30 cellular contexts compared by ENCODE assay signal in genomic region chr13:76741624-76742023, GRCh38.
"Had no signal": no experiment of that assay in that cellular context is flagged by ENCODE, and none has a peak within 500 bp of the region (broad histone marks: within the 10 kb centered on the region; RNA-seq: fewer than 3 reads in every experiment).

No MANE protein-coding gene starts in this region.

- H3K27ac ChIP-seq: brain microvascular endothelial cell, epithelial cell of prostate, esophagus squamous epithelium, foreskin keratinocyte, gastrocnemius medialis, heart left ventricle, WERI-Rb-1 had no signal

- H3K9me3 ChIP-seq: esophagus squamous epithelium, gastrocnemius medialis had no signal

- H3K27me3 ChIP-seq: brain microvascular endothelial cell, esophagus squamous epithelium, foreskin keratinocyte, gastrocnemius medialis, heart left ventricle had no signal

- ATAC-seq: activated CD4-positive, CD25-positive, alpha-beta regulatory T cell treated with anti-CD3 and anti-CD28 coated beads, Interleukin-2, amount 50 U/mL, for 24 hours; activated CD8-positive, alpha-beta T cell treated with anti-CD3 and anti-CD28 coated beads for 36 hours; activated T-cell treated with anti-CD3 and anti-CD28 coated beads, Interleukin-2, amount 50 U/mL, for 4 hours; activated T-helper 17 cell treated with anti-CD3 and anti-CD28 coated beads, Interleukin-2, amount 50 U/mL, for 72 hours; effector memory CD8-positive, alpha-beta T cell; foreskin keratinocyte; gastrocnemius medialis; heart left ventricle; T-helper 17 cell had no signal

- H3K4me1 ChIP-seq: esophagus squamous epithelium, foreskin keratinocyte, gastrocnemius medialis had no signal

- H3K4me3 ChIP-seq: esophagus squamous epithelium, gastrocnemius medialis, heart left ventricle had no signal

- H3K36me3 ChIP-seq: brain microvascular endothelial cell, esophagus squamous epithelium, gastrocnemius medialis, heart left ventricle, WERI-Rb-1 had no signal

- DNase-seq: activated B cell treated with CpG ODN at 0.5 μM for 24 hours; activated CD4-positive, alpha-beta T cell treated with anti-CD3 and anti-CD28 coated beads for 48 hours; activated CD4-positive, alpha-beta T cell treated with anti-CD3 and anti-CD28 coated beads, Interleukin-2, amount 50 U/mL, for 1 hour; activated CD4-positive, alpha-beta T cell treated with anti-CD3 and anti-CD28 coated beads, Interleukin-2, amount 50 U/mL, for 48 hours; activated CD8-positive, alpha-beta memory T cell treated with anti-CD3 and anti-CD28 coated beads for 24 hours; activated CD8-positive, alpha-beta T cell treated with anti-CD3 and anti-CD28 coated beads for 36 hours; activated effector memory CD4-positive, alpha-beta T cell treated with Interleukin-2 at 50 U/mL for 16 hours; activated gamma-delta T cell treated with Interleukin-2 at 50 U/mL for 16 hours; activated naive CD4-positive, alpha-beta T cell treated with anti-CD3 and anti-CD28 coated beads, Interleukin-2, amount 50 U/mL, for 16 hours; activated naive CD4-positive, alpha-beta T cell treated with Interleukin-2 at 50 U/mL for 16 hours; activated T-cell treated with anti-CD3 and anti-CD28 coated beads, Interleukin-2, amount 50 U/mL, for 4 hours; amniotic stem cell; anterior cingulate cortex; brain microvascular endothelial cell; caudate nucleus; cortex of kidney; dermis blood vessel endothelial cell; effector CD4-positive, alpha-beta T cell; effector memory CD8-positive, alpha-beta T cell; esophagus squamous epithelium; foreskin keratinocyte; gastrocnemius medialis; glutamatergic neuron; heart left ventricle; T-helper 17 cell; T1000; WERI-Rb-1 had no signal
